In the genomic region with DNA sequence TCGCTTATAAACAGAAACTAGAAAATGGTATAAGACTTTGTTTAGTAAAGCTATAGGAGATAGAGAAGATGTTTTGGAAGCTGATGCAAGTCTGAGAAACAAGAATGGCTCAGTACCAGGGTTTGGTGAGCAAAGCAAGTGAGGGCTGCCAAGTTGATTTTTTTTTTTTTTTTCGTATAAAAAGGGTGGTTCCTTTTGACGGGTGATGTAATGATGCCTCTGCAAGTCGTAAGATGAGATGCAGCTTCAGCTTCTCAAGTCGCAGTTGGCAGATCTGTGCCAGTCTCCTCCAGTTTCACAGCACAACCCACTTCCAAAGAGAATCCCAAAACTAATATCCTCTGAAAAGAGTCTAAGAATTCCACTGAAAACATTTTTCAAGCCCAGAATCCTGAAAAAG, we compare ENCODE assay signal across 24 cellular contexts.
DNase-seq lines count a peak whose midpoint lies in the region; ATAC-seq and TF ChIP-seq lines count a peak whose summit lies in the region.
"Had no signal": no experiment of that assay in that cellular context is flagged by ENCODE, and none has a peak within 500 bp of the region (broad histone marks: within the 10 kb centered on the region; RNA-seq: fewer than 3 reads in every experiment).

No MANE protein-coding gene starts in this region.

- CTCF ChIA-PET in naive thymus-derived CD4-positive, alpha-beta T cell (lab: Charles Lee) = no interaction called here

- POLR2A ChIA-PET in naive thymus-derived CD4-positive, alpha-beta T cell (lab: Charles Lee) = no interaction called here

- no peak overlapping the region for H2AFZ ChIP-seq in OCI-LY3 (ENCODE audit: low read depth, low read length)

- no peak for ATAC-seq in GM21528 (IDR thresholded peaks at IDR 0.05; ENCODE audit: low FRiP score, unreplicated experiment)
- no peak for ATAC-seq in naive thymus-derived CD4-positive, alpha-beta T cell
- ATAC-seq: GM12878 had no signal

- H3K4me3 Mint-ChIP-seq in naive thymus-derived CD4-positive, alpha-beta T cell = no peak overlapping the region
- H3K4me3 Mint-ChIP-seq: CD4-positive, CD25-positive, alpha-beta regulatory T cell; H9 had no signal

- H3K4me1 Mint-ChIP-seq in naive thymus-derived CD4-positive, alpha-beta T cell = no peaks in the 10 kb centered on the region
- H3K4me1 Mint-ChIP-seq: CD4-positive, CD25-positive, alpha-beta regulatory T cell had no signal

- no peak overlapping the region for H3K9ac ChIP-seq in OCI-LY3 (ENCODE audit: low read length)

- no peaks in the 10 kb centered on the region for H3K9me3 Mint-ChIP-seq in naive thymus-derived CD4-positive, alpha-beta T cell
- H3K9me3 Mint-ChIP-seq: H9 had no signal

- intact Hi-C loops in naive thymus-derived CD4-positive, alpha-beta T cell (cut with micrococcal nuclease) = no loop called here

- H3K27me3 ChIP-seq in OCI-LY3 (ENCODE audit: low read depth, low read length) = no peaks in the 10 kb centered on the region
- H3K27me3 ChIP-seq in naive thymus-derived CD4-positive, alpha-beta T cell (ENCODE audit: control insufficient read depth in 2 of 2, insufficient read depth in 2 of 2, low read length in 2 of 2) = no peaks in the 10 kb centered on the region
- H3K27me3 ChIP-seq: BE2C had no signal

- no peak overlapping the region for H3K27ac Mint-ChIP-seq in naive thymus-derived CD4-positive, alpha-beta T cell
- H3K27ac Mint-ChIP-seq: CD4-positive, CD25-positive, alpha-beta regulatory T cell; H9 had no signal

- no peaks in the 10 kb centered on the region for H4K20me1 ChIP-seq in OCI-LY3 (ENCODE audit: insufficient read depth, low read length)

- peak; percentile 3 for DNase-seq in NCI-H2029 (lab: John Stamatoyannopoulos, UW)
- no peak for DNase-seq in NCI-H2029 treated with DMSO at 0.1 percent for 48 hours (lab: John Stamatoyannopoulos, UW)
- DNase-seq in erythroblast (lab: John Stamatoyannopoulos, UW) = peak; percentile 7 to 74
- peak; percentile 20 for DNase-seq in skeletal muscle cell (ENCODE audit: low read depth)
- no peak for DNase-seq in NCI-H2227 (lab: John Stamatoyannopoulos, UW; ENCODE audit: unreplicated experiment)
- no peak for DNase-seq in naive thymus-derived CD4-positive, alpha-beta T cell
- DNase-seq: BE2C; CD4-positive, CD25-positive, alpha-beta regulatory T cell; COR-L47; GF-D8; H9; IMR-90; Karpas-422; MM.1S; NCI-H1092 treated with DMSO at 0.1 percent for 48 hours; NCI-H146; NCI-H2081 treated with DMSO at 0.1 percent for 48 hours; NCI-H510A; NCI-H748 treated with DMSO at 0.1 percent for 48 hours; SJCRH30 had no signal

- H3K36me3 Mint-ChIP-seq in naive thymus-derived CD4-positive, alpha-beta T cell = no peaks in the 10 kb centered on the region
- H3K36me3 Mint-ChIP-seq: CD4-positive, CD25-positive, alpha-beta regulatory T cell had no signal

- H3K9me3 ChIP-seq in OCI-LY3 (ENCODE audit: insufficient read depth, low read length) = no peaks in the 10 kb centered on the region
- no peaks in the 10 kb centered on the region for H3K9me3 ChIP-seq in naive thymus-derived CD4-positive, alpha-beta T cell (ENCODE audit: control insufficient read depth in 2 of 3, low read length in 3 of 3)
- H3K9me3 ChIP-seq: BE2C, SJCRH30 had no signal

- peaks cover 0 to 19% (median 4%) of the 10 kb centered on the region in 5 donors for H3K27me3 Mint-ChIP-seq in naive thymus-derived CD4-positive, alpha-beta T cell
- H3K27me3 Mint-ChIP-seq: CD4-positive, CD25-positive, alpha-beta regulatory T cell had no signal

- peaks cover 79% of the 10 kb centered on the region for H3K4me1 ChIP-seq in OCI-LY3 (ENCODE audit: low read length)
- H3K4me1 ChIP-seq in naive thymus-derived CD4-positive, alpha-beta T cell (ENCODE audit: control insufficient read depth in 2 of 2, insufficient read depth in 2 of 2, low read length in 2 of 2) = no peaks in the 10 kb centered on the region
- H3K4me1 ChIP-seq: BE2C, SJCRH30 had no signal

- peak overlapping the region; percentile 57 for H3K4me2 ChIP-seq in OCI-LY3 (ENCODE audit: low read length)

- no peaks in the 10 kb centered on the region for H3K79me2 ChIP-seq in OCI-LY3 (ENCODE audit: low read length)

- no peak for TF ChIP-seq CTCF in OCI-LY3 (IDR thresholded peaks at IDR 0.05; ENCODE audit: low read depth, low read length)

- peak overlapping the region; percentile 12; the same call in 1 of the 2 replicates for H3K27ac ChIP-seq in OCI-LY3 (ENCODE audit: low read length)
- H3K27ac ChIP-seq in naive thymus-derived CD4-positive, alpha-beta T cell (ENCODE audit: low read depth, low read length) = no peak overlapping the region
- H3K27ac ChIP-seq: 22Rv1, SJCRH30 had no signal

- TF ChIP-seq POLR2A in erythroblast (IDR thresholded peaks at IDR 0.05; ENCODE audit: low read length) = no peak

- no peaks in the 10 kb centered on the region for H3K36me3 ChIP-seq in OCI-LY3 (replicated peaks; ENCODE audit: low read depth, low read length)
- H3K36me3 ChIP-seq in naive thymus-derived CD4-positive, alpha-beta T cell (ENCODE audit: control insufficient read depth in 2 of 3, insufficient read depth in 3 of 3, low read length in 3 of 3) = no peaks in the 10 kb centered on the region
- H3K36me3 ChIP-seq: BE2C, SJCRH30 had no signal

- H3K4me3 ChIP-seq in OCI-LY3 (ENCODE audit: low read length) (no peak overlapping the region), skeletal muscle cell (ENCODE audit: low read depth, low read length) (no peak overlapping the region)
- H3K4me3 ChIP-seq in naive thymus-derived CD4-positive, alpha-beta T cell (ENCODE audit: low read length) = no peak overlapping the region
- H3K4me3 ChIP-seq: GM12878, SJCRH30 had no signal

Comparison
In these comparisons a context has a peak if more than half of its experiments do, and no peak if none do; other contexts are left out.
1. DNase-seq: peak in NCI-H2029 (single experiment), erythroblast (2 of 2) and skeletal muscle cell (single experiment); none in NCI-H2029 treated with DMSO at 0.1 percent for 48 hours (single experiment), NCI-H2227 (single experiment) and naive thymus-derived CD4-positive, alpha-beta T cell (0 of 9).